In the genomic region with DNA sequence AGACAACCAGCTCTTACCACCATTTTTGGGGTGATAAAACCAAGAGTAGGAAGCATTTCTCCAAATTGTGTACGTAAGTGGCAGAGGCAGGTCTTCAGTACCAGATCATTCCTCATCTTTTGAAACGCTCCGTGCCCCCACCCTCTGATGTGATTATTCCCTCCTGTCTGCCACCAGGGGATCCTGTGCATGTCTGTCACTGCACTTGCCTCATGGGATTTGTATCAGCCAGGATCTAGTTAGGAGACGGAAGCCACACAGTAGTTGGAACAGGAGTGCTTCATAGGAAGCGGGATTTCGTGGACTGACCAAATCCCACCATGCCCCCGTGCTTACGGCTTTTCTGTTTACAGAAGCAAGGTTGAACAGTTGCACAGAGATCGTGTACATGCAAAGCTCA, we compare ENCODE assay signal across 19 cellular contexts.
DNase-seq lines count a peak whose midpoint lies in the region; ATAC-seq, FAIRE-seq and TF ChIP-seq lines count a peak whose summit lies in the region.
"Had no signal": no experiment of that assay in that cellular context is flagged by ENCODE, and none has a peak within 500 bp of the region (broad histone marks: within the 10 kb centered on the region; RNA-seq: fewer than 3 reads in every experiment).

No MANE protein-coding gene starts in this region.

- H3K4me1 ChIP-seq in HepG2 (ENCODE audit: insufficient read depth, low read length) (peaks cover 24% of the 10 kb centered on the region), right lobe of liver (no peaks in the 10 kb centered on the region), GM23248 (ENCODE audit: insufficient read depth) (peaks cover 7% of the 10 kb centered on the region; the same call in 1 of the 2 replicates)

- H3F3A ChIP-seq in GM23248 (ENCODE audit: insufficient read depth) = no peaks in the 10 kb centered on the region

- H2AFZ ChIP-seq in HepG2 (ENCODE audit: low read length) (no peak overlapping the region), GM23248 (no peak overlapping the region)

- intact Hi-C loops in HepG2 (cut with micrococcal nuclease; ENCODE audit: unreplicated experiment) = no loop called here
- intact Hi-C loops in right lobe of liver (cut with DNase I) = no loop called here

- TF ChIP-seq EP300 in HepG2 (IDR thresholded peaks at IDR 0.05; ENCODE audit: low read depth in 2 of 2, low read length in 2 of 2) (no peak), HepG2 (CRISPR knock-in tag; IDR thresholded peaks at IDR 0.05; ENCODE audit: borderline replicate concordance) (no peak)

- no peaks in the 10 kb centered on the region for H3K9me2 ChIP-seq in GM23248 (ENCODE audit: insufficient read depth)

- no peaks in the 10 kb centered on the region for H3K27me3 ChIP-seq in HepG2 (ENCODE audit: control insufficient read depth in 1 of 2, insufficient read depth in 2 of 2, low read length in 2 of 2)
- H3K27me3 ChIP-seq in right lobe of liver = no peaks in the 10 kb centered on the region
- no peaks in the 10 kb centered on the region for H3K27me3 ChIP-seq in bronchial epithelial cell (ENCODE audit: control insufficient read depth, insufficient read depth, low read length)
- no peaks in the 10 kb centered on the region for H3K27me3 ChIP-seq in GM23248 (replicated peaks; ENCODE audit: insufficient read depth)
- H3K27me3 ChIP-seq: BLaER1 had no signal

- TF ChIP-seq CTCF in HepG2 (CRISPR knock-in tag; IDR thresholded peaks at IDR 0.05) (no peak), right lobe of liver (IDR thresholded peaks at IDR 0.05) (no peak), bronchial epithelial cell (IDR thresholded peaks at IDR 0.05; ENCODE audit: insufficient read depth, low read length, severe bottlenecking) (no peak)

- in situ Hi-C loops in HepG2 (cut with HindIII; ENCODE audit: extremely low pct_ligation_motif_present, low pct_unique_long_range_greater_than_20kb) (no loop called here), GM23248 (cut with MboI) (no loop called here)

- 10% methylated on average over 8 of the region's 9 CpGs for whole genome bisulfite sequencing in HepG2 (ENCODE audit: low lambda C conversion rate)
- 81% methylated on average over 9 of the region's 9 CpGs for WGBS in right lobe of liver (ENCODE audit: insufficient coverage, low coverage, low lambda C conversion rate, missing lambda C conversion rate)
- 78 to 85% methylated on average over 9 of the region's 9 CpGs for WGBS in GM23248 (ENCODE audit: low coverage in 1 of 2, low lambda C conversion rate in 2 of 2, missing lambda C conversion rate in 2 of 2), 2 experiments

- H3K79me2 ChIP-seq in HepG2 (ENCODE audit: insufficient read depth, low read length) (no peaks in the 10 kb centered on the region), GM23248 (ENCODE audit: insufficient read depth) (no peaks in the 10 kb centered on the region)

- H3K4me3 ChIP-seq in HepG2 (replicated peaks in 1 of 3; ENCODE audit: insufficient read depth in 1 of 3, low read depth in 2 of 3, low read length in 3 of 3) (peak overlapping the region in 1 of 3 experiments; percentile 4; a peak in 1 of 6 replicates), right lobe of liver (no peak overlapping the region), bronchial epithelial cell (ENCODE audit: low read depth, low read length) (no peak overlapping the region), GM23248 (no peak overlapping the region)
- H3K4me3 ChIP-seq: BLaER1, GM12878 had no signal

- H3K36me3 ChIP-seq in HepG2 (replicated peaks in 1 of 2; ENCODE audit: control insufficient read depth in 1 of 2, insufficient read depth in 2 of 2, low read length in 2 of 2) (no peaks in the 10 kb centered on the region), right lobe of liver (no peaks in the 10 kb centered on the region), bronchial epithelial cell (ENCODE audit: control insufficient read depth, insufficient read depth, low read length) (no peaks in the 10 kb centered on the region), GM23248 (ENCODE audit: low read depth) (no peaks in the 10 kb centered on the region)
- H3K36me3 ChIP-seq: BLaER1 had no signal

- TF ChIP-seq POLR2A in HepG2 (IDR thresholded peaks at IDR 0.05; ENCODE audit: insufficient read depth in 1 of 2, low read depth in 2 of 2, low read length in 2 of 2) (no peak), right lobe of liver (IDR thresholded peaks at IDR 0.05) (no peak)

- no TSS peak for BruUV-seq in HepG2 (replicated peaks; lab: Mats Ljungman, UMichigan)

- POLR2A ChIA-PET in HepG2 (lab: Yijun Ruan, JAX) = no interaction called here

- ATAC-seq in HepG2 (peak; percentile 92), right lobe of liver (no peak)
- ATAC-seq: GM12878, HCT116 had no signal

- FAIRE-seq in HepG2 (lab: Jason Lieb, UNC) = peak; percentile 75
- FAIRE-seq in bronchial epithelial cell (lab: Jason Lieb, UNC) = peak; percentile 7
- FAIRE-seq: GM12878 had no signal

- H3K4me2 ChIP-seq in HepG2 (ENCODE audit: low read depth, low read length) (peak overlapping the region; percentile 53), GM23248 (ENCODE audit: unreplicated experiment) (no peak overlapping the region)
- H3K4me2 ChIP-seq: BLaER1 had no signal

- CTCF ChIA-PET in HepG2 (lab: Yijun Ruan, JAX; ENCODE audit: low intra/inter-chr PET ratio, low total read pairs) = no interaction called here

- no peaks in the 10 kb centered on the region for H4K20me1 ChIP-seq in HepG2 (ENCODE audit: insufficient read depth, low read length)
- H4K20me1 ChIP-seq in GM23248 (ENCODE audit: insufficient read depth) = no peaks in the 10 kb centered on the region
- H4K20me1 ChIP-seq: BLaER1 had no signal

- peak; percentile 37 for DNase-seq in HepG2 (ENCODE audit: low spot score)
- no peak for DNase-seq in right lobe of liver
- DNase-seq in NCI-H82 (lab: John Stamatoyannopoulos, UW) = peak; percentile 62
- no peak for DNase-seq in bronchial epithelial cell (ENCODE audit: low read depth)
- DNase-seq in central memory CD4-positive, alpha-beta T cell = no peak
- DNase-seq in retina = no peak
- no peak for DNase-seq in GM23248
- DNase-seq: 8988T; Calu3; CD4-positive, alpha-beta memory T cell; DMS 273 treated with DMSO at 0.1 percent for 48 hours; DMS53; DND-41; EL; HFFc6 had no signal

- H3K9ac ChIP-seq in HepG2 (ENCODE audit: insufficient read depth, low read depth, low read length) (no peak overlapping the region), GM23248 (no peak overlapping the region)
- H3K9ac ChIP-seq: BLaER1 had no signal

- H3K9me3 ChIP-seq in HepG2 (ENCODE audit: low read length) = no peaks in the 10 kb centered on the region
- H3K9me3 ChIP-seq in right lobe of liver = no peaks in the 10 kb centered on the region
- no peaks in the 10 kb centered on the region for H3K9me3 ChIP-seq in GM23248 (ENCODE audit: low read depth)
- H3K9me3 ChIP-seq: BLaER1 had no signal

- TF ChIP-seq RAD21 in HepG2 (CRISPR knock-in tag; IDR thresholded peaks at IDR 0.05) = no peak

- H3K27ac ChIP-seq in HepG2 (ENCODE audit: extremely low read length, insufficient read depth, low read length) (no peak overlapping the region), right lobe of liver (no peak overlapping the region), GM23248 (no peak overlapping the region)
- H3K27ac ChIP-seq: BLaER1, HL-60 had no signal

TF ChIP-seq in HepG2, 621 proteins besides CTCF, POLR2A, EP300 and RAD21:
- TF ChIP-seq, protein P1, sequence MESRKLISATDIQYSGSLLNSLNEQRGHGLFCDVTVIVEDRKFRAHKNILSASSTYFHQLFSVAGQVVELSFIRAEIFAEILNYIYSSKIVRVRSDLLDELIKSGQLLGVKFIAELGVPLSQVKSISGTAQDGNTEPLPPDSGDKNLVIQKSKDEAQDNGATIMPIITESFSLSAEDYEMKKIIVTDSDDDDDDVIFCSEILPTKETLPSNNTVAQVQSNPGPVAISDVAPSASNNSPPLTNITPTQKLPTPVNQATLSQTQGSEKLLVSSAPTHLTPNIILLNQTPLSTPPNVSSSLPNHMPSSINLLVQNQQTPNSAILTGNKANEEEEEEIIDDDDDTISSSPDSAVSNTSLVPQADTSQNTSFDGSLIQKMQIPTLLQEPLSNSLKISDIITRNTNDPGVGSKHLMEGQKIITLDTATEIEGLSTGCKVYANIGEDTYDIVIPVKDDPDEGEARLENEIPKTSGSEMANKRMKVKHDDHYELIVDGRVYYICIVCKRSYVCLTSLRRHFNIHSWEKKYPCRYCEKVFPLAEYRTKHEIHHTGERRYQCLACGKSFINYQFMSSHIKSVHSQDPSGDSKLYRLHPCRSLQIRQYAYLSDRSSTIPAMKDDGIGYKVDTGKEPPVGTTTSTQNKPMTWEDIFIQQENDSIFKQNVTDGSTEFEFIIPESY (CRISPR knock-in tag; IDR thresholded peaks at IDR 0.05) = no peak
- TF ChIP-seq DNMT1 (CRISPR knock-in tag; IDR thresholded peaks at IDR 0.05) (no peak), BORCS8-MEF2B (CRISPR knock-in tag; IDR thresholded peaks at IDR 0.05) (no peak), TOE1 (CRISPR knock-in tag; IDR thresholded peaks at IDR 0.05) (no peak), RBFOX2 (IDR thresholded peaks at IDR 0.05; ENCODE audit: low read depth, low read length) (no peak), NR2F6 (IDR thresholded peaks at IDR 0.05) (no peak), NR2F6 (CRISPR knock-in tag; IDR thresholded peaks at IDR 0.05) (no peak), SALL1 (CRISPR knock-in tag; IDR thresholded peaks at IDR 0.05) (0 out of 2 replicates have a peak, but pooled peaks have one; percentile 16), ESRRA (CRISPR knock-in tag; IDR thresholded peaks at IDR 0.05; ENCODE audit: low read depth) (no peak), ZMYM4 (CRISPR knock-in tag; IDR thresholded peaks at IDR 0.05) (no peak), SRF (IDR thresholded peaks at IDR 0.05; ENCODE audit: low read depth, low read length) (no peak), ZBTB20 (CRISPR knock-in tag; IDR thresholded peaks at IDR 0.05; ENCODE audit: borderline replicate concordance, low read depth) (peak; percentile 67; the same call in 1 of the 2 replicates), MXD4 (CRISPR knock-in tag; IDR thresholded peaks at IDR 0.05) (no peak), ZNF468 (CRISPR knock-in tag; IDR thresholded peaks at IDR 0.05) (no peak), NFE2 (CRISPR knock-in tag; IDR thresholded peaks at IDR 0.05) (no peak)
- TF ChIP-seq, protein P2, sequence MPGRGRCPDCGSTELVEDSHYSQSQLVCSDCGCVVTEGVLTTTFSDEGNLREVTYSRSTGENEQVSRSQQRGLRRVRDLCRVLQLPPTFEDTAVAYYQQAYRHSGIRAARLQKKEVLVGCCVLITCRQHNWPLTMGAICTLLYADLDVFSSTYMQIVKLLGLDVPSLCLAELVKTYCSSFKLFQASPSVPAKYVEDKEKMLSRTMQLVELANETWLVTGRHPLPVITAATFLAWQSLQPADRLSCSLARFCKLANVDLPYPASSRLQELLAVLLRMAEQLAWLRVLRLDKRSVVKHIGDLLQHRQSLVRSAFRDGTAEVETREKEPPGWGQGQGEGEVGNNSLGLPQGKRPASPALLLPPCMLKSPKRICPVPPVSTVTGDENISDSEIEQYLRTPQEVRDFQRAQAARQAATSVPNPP (CRISPR knock-in tag; IDR thresholded peaks at IDR 0.05) = no peak

Comparison
In these comparisons a context has a peak if more than half of its experiments do, and no peak if none do; other contexts are left out.
1. DNase-seq: peak in HepG2 (single experiment) and NCI-H82 (single experiment); none in right lobe of liver (0 of 3), bronchial epithelial cell (single experiment), central memory CD4-positive, alpha-beta T cell (single experiment), retina (single experiment) and GM23248 (single experiment).